30 cellular contexts compared by ENCODE assay signal in genomic region chr20:40993794-40994540, GRCh38. TPM values are rescaled to one million over a fixed set of nuclear protein-coding genes. Genes with fewer than 3 reads are reported as not detected.
DNase-seq lines count a peak whose midpoint lies in the region; ATAC-seq and TF ChIP-seq lines count a peak whose summit lies in the region.
"Had no signal": no experiment of that assay in that cellular context is flagged by ENCODE, and none has a peak within 500 bp of the region (broad histone marks: within the 10 kb centered on the region; RNA-seq: fewer than 3 reads in every experiment).

No MANE protein-coding gene starts in this region.

- H2BK5ac ChIP-seq in IMR-90 (ENCODE audit: low read depth, low read length, poor library complexity, severe bottlenecking): no peak overlapping the region

- H3K4me3 ChIP-seq in BLaER1 treated with 17β-estradiol and CSF1 and Interleukin-3, amounts not matched to agents 10 nM and 100 nM: no peak overlapping the region
- no peak overlapping the region for H3K4me3 ChIP-seq in IMR-90 (ENCODE audit: insufficient read depth, low read depth, low read length)
- H3K4me3 ChIP-seq: ascending aorta, coronary artery, gastroesophageal sphincter, neural progenitor cell, right lobe of liver had no signal

- H3K4me2 ChIP-seq in BLaER1 treated with 17β-estradiol and CSF1 and Interleukin-3, amounts not matched to agents 10 nM and 100 nM: peak overlapping the region in 7 of 11 experiments; percentile 21 to 56 (median 46); a peak in 10 of 22 replicates
- no peak overlapping the region for H3K4me2 ChIP-seq in IMR-90 (ENCODE audit: low read depth, low read length)
- H3K4me2 ChIP-seq: neural progenitor cell had no signal

- H3K9me1 ChIP-seq in IMR-90 (ENCODE audit: insufficient read depth, low read length): peaks cover 21% of the 10 kb centered on the region

- peaks cover 29 to 44% (median 32%) of the 10 kb centered on the region in 10 experiments for H3K4me1 ChIP-seq in BLaER1 treated with 17β-estradiol and CSF1 and Interleukin-3, amounts not matched to agents 10 nM and 100 nM
- peaks cover 12% of the 10 kb centered on the region for H3K4me1 ChIP-seq in IMR-90 (ENCODE audit: control insufficient read depth, insufficient read depth, low read length)
- H3K4me1 ChIP-seq: ascending aorta, right lobe of liver had no signal

- CTCF ChIA-PET in IMR-90 (lab: Yijun Ruan, JAX): interaction anchor here (0.6 to 4.5 kb wide), 3 partner anchors 11 to 742 kb away, joined by 3 to 26 read pairs (median 3); no protein-coding TSS in a partner anchor

- H3K9me3 ChIP-seq in BLaER1 treated with 17β-estradiol and CSF1 and Interleukin-3, amounts not matched to agents 10 nM and 100 nM (replicated peaks in 1 of 11): no peaks in the 10 kb centered on the region
- H3K9me3 ChIP-seq in IMR-90 (ENCODE audit: control insufficient read depth, insufficient read depth, low read length): no peaks in the 10 kb centered on the region
- H3K9me3 ChIP-seq: ascending aorta, gastroesophageal sphincter, right lobe of liver had no signal

- no peak for ATAC-seq in IMR-90 (ENCODE audit: low read depth)
- ATAC-seq: effector memory CD8-positive, alpha-beta T cell; gastroesophageal sphincter; left lobe of liver; right lobe of liver; stimulated activated effector memory CD8-positive, alpha-beta T cell treated with anti-CD3 and anti-CD28 coated beads, Interleukin-12 subunit alpha, Interleukin-12 subunit beta, amount 100 ng/mL, for 72 hours had no signal

- H4K91ac ChIP-seq in IMR-90 (ENCODE audit: insufficient read depth, low read depth, low read length): no peak overlapping the region

- TF ChIP-seq POLR2A in IMR-90 (IDR thresholded peaks at IDR 0.05; ENCODE audit: low read depth, low read length) (no peak), Raji (IDR thresholded peaks at IDR 0.05; ENCODE audit: insufficient read depth, low read depth, low read length) (peak; percentile 36; the same call in 1 of the 2 replicates)

- no peak overlapping the region for H3K56ac ChIP-seq in IMR-90 (ENCODE audit: extremely low read depth, insufficient read depth, low read length)

- H3K14ac ChIP-seq in IMR-90 (replicated peaks; ENCODE audit: low read depth, low read length): no peak overlapping the region

- no peak overlapping the region for H3K9ac ChIP-seq in BLaER1 treated with 17β-estradiol and CSF1 and Interleukin-3, amounts not matched to agents 10 nM and 100 nM
- no peak overlapping the region for H3K9ac ChIP-seq in IMR-90 (ENCODE audit: low read depth, low read length)
- H3K9ac ChIP-seq: neural progenitor cell had no signal

- peak; percentile 57 for DNase-seq in IMR-90
- peak; percentile 60 for DNase-seq in foreskin melanocyte
- no peak for DNase-seq in HCEC 1CT
- DNase-seq in LoVo (ENCODE audit: low spot score): no peak
- no peak for DNase-seq in SKM-1 (lab: John Stamatoyannopoulos, UW; ENCODE audit: unreplicated experiment)
- DNase-seq: activated B cell treated with CpG ODN at 0.5 μM for 24 hours; activated CD4-positive, alpha-beta T cell treated with anti-CD3 and anti-CD28 coated beads, Interleukin-2, amount 50 U/mL, for 4 hours; activated naive CD8-positive, alpha-beta T cell treated with anti-CD3 and anti-CD28 coated beads for 36 hours; Calu3; effector memory CD8-positive, alpha-beta T cell; erythroblast; GOT3; NCI-H1048; NCI-H1930; NCI-H748 treated with DMSO at 0.1 percent for 48 hours; posterior cingulate gyrus; right lobe of liver; stimulated activated CD4-positive, alpha-beta T cell treated with anti-CD3 and anti-CD28 coated beads, Interleukin-4, amount 100 ng/mL, for 24 hours; substantia nigra; SW 1271; T-helper 9 cell had no signal

- H2AFZ ChIP-seq in IMR-90 (replicated peaks; ENCODE audit: low read length, poor library complexity): no peak overlapping the region
- H2AFZ ChIP-seq: neural progenitor cell had no signal

- no peaks in the 10 kb centered on the region for H3K27me3 ChIP-seq in BLaER1 treated with 17β-estradiol and CSF1 and Interleukin-3, amounts not matched to agents 10 nM and 100 nM
- H3K27me3 ChIP-seq in IMR-90 (ENCODE audit: control insufficient read depth, insufficient read depth, low read length): no peaks in the 10 kb centered on the region
- H3K27me3 ChIP-seq: ascending aorta, gastroesophageal sphincter, neural progenitor cell, right lobe of liver had no signal

- POLR2A ChIA-PET in IMR-90 (lab: Charles Lee; ENCODE audit: unreplicated experiment): interaction anchor here (0.7 kb wide), 1 partner anchor 100 kb away, joined by 3 read pairs; no protein-coding TSS in a partner anchor

- H3K18ac ChIP-seq in IMR-90 (ENCODE audit: low read depth, low read length): no peak overlapping the region

- TF ChIP-seq RAD21 in IMR-90 (IDR thresholded peaks at IDR 0.05; ENCODE audit: low read length): no peak

- in situ Hi-C loops in IMR-90 (cut with MboI; ENCODE audit: low sequenced_read_pairs): no loop called here

- no peak overlapping the region for H2BK15ac ChIP-seq in IMR-90 (ENCODE audit: low read depth, low read length)

- H3K79me1 ChIP-seq in IMR-90 (ENCODE audit: low read depth in 1 of 2, low read length in 2 of 2): peaks cover 9 to 55% of the 10 kb centered on the region in 2 experiments

- H4K20me1 ChIP-seq in BLaER1 treated with 17β-estradiol and CSF1 and Interleukin-3, amounts not matched to agents 10 nM and 100 nM: no peaks in the 10 kb centered on the region
- 0 out of 2 replicates have a peak, but pooled peaks cover 3% of the 10 kb centered on the region for H4K20me1 ChIP-seq in IMR-90 (ENCODE audit: insufficient read depth, low read length)

- H4K5ac ChIP-seq in IMR-90 (ENCODE audit: low read depth, low read length): no peak overlapping the region

- H2BK20ac ChIP-seq in IMR-90 (ENCODE audit: low read depth, low read length): no peak overlapping the region

- WGBS in IMR-90 (ENCODE audit: extremely low coverage in 2 of 2, insufficient read length in 1 of 2), 2 experiments: 87% methylated on average over 3 of the region's 5 CpGs; no CpG with 5 or more reads in 1 of the 2 experiments

- dilution Hi-C loops in IMR-90 (cut with HindIII; ENCODE audit: low sequenced_read_pairs, unreplicated experiment): no loop called here

- no peak overlapping the region for H3K23ac ChIP-seq in IMR-90 (ENCODE audit: low read depth, low read length)

- no peak overlapping the region for H2AK5ac ChIP-seq in IMR-90 (ENCODE audit: low read depth, low read length)

- peak overlapping the region; percentile 47; the same call in 1 of the 2 replicates for H3K4ac ChIP-seq in IMR-90 (ENCODE audit: low read depth, low read length)

- no peak overlapping the region for H2AK9ac ChIP-seq in IMR-90 (replicated peaks; ENCODE audit: low read depth, low read length, poor library complexity)

- H3K27ac ChIP-seq in BLaER1 treated with 17β-estradiol and CSF1 and Interleukin-3, amounts not matched to agents 10 nM and 100 nM: no peak overlapping the region
- H3K27ac ChIP-seq in IMR-90 (ENCODE audit: insufficient read depth, low read length): peak overlapping the region; percentile 14; the same call in 1 of the 2 replicates
- H3K27ac ChIP-seq: ascending aorta, C4-2B, coronary artery, gastroesophageal sphincter, neural progenitor cell, right lobe of liver had no signal

- no TSS peak for BruUV-seq in IMR-90 (replicated peaks; lab: Mats Ljungman, UMichigan)

- H3K36me3 ChIP-seq in BLaER1 treated with 17β-estradiol and CSF1 and Interleukin-3, amounts not matched to agents 10 nM and 100 nM: no peaks in the 10 kb centered on the region
- no peaks in the 10 kb centered on the region for H3K36me3 ChIP-seq in IMR-90 (ENCODE audit: control insufficient read depth, insufficient read depth, low read length)
- H3K36me3 ChIP-seq: ascending aorta, gastroesophageal sphincter, neural progenitor cell, right lobe of liver had no signal

- H4K8ac ChIP-seq in IMR-90 (ENCODE audit: low read depth in 2 of 2, low read length in 2 of 2): no peak overlapping the region

- TF ChIP-seq CTCF in IMR-90 (conservative IDR thresholded peaks at IDR 0.05; ENCODE audit: low read depth, low read length): no peak

- H2BK120ac ChIP-seq in IMR-90 (ENCODE audit: low read depth, low read length): no peak overlapping the region

- intact Hi-C loops in IMR-90 (cut with micrococcal nuclease): no loop called here

TF ChIP-seq in IMR-90, 13 proteins besides CTCF, POLR2A, EP300 and RAD21 (continues in another document):
- TF ChIP-seq SMC3 (IDR thresholded peaks at IDR 0.05; ENCODE audit: low read depth, low read length): no peak
- TF ChIP-seq BHLHE40 (IDR thresholded peaks at IDR 0.05; ENCODE audit: low read depth, low read length): no peak
- no peak for TF ChIP-seq FOS (IDR thresholded peaks at IDR 0.05; ENCODE audit: low read depth, low read length)
- no peak for TF ChIP-seq RCOR1 (IDR thresholded peaks at IDR 0.05; ENCODE audit: insufficient replicate concordance, low read length)
- TF ChIP-seq USF2 (IDR thresholded peaks at IDR 0.05; ENCODE audit: low read depth, low read length): no peak
- TF ChIP-seq NFE2L2 (IDR thresholded peaks at IDR 0.05; ENCODE audit: low read depth, low read length): no peak
- TF ChIP-seq CHD1 (IDR thresholded peaks at IDR 0.05; ENCODE audit: low read depth, low read length): no peak
- no peak for TF ChIP-seq CEBPB (IDR thresholded peaks at IDR 0.05; ENCODE audit: low read depth, low read length)
- TF ChIP-seq MXI1 (IDR thresholded peaks at IDR 0.05; ENCODE audit: borderline replicate concordance, low read depth, low read length): no peak
- TF ChIP-seq MAZ (IDR thresholded peaks at IDR 0.05; ENCODE audit: borderline replicate concordance, low read depth, low read length): no peak
- TF ChIP-seq ELK1 (IDR thresholded peaks at IDR 0.05; ENCODE audit: borderline replicate concordance, low read depth, low read length): no peak

RNA-seq across cellular contexts. Expression of gene TOP1, which starts 34.7 kb away (rescaled TPM):
- 14.0 and 20.8 TPM in 2 replicates for total RNA-seq in IMR-90 (2012; rRNA removed)
- polyA plus RNA-seq in IMR-90 (2012; rRNA removed): 14.7 and 21.5 TPM in 2 replicates
- 3.9 and 6.4 TPM in 2 replicates for polyA plus RNA-seq in IMR-90 (2012; cell fraction: cytosol; rRNA removed)
- polyA plus RNA-seq in IMR-90 (2012; cell fraction: nucleus; rRNA removed; ENCODE audit: low replicate concordance): 3.2 and 18.6 TPM in 2 replicates

Comparison
In these comparisons a context has a peak if more than half of its experiments do, and no peak if none do; other contexts are left out.
1. DNase-seq: peak in IMR-90 (single experiment) and foreskin melanocyte (single experiment); none in HCEC 1CT (single experiment), LoVo (single experiment) and SKM-1 (single experiment).